In the genomic region with DNA sequence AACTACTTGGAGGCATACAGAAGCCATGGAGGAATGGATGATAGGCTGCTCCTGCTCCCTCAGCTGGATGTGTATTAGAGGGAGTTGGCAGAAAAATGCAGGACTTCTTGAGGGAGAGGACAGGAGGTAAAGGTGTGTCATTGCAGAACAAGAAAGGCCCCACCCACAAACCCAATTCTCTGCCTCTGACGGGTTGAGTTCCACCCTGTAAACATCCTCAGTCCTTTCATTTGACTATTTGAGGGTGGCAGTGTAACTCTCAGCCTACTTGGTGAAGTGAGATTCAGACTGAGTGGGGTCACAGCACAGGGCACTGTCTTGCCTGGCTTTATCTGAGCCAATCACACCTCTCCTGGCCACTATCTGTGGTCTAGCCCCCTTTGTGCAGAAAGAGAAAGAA, we compare ENCODE assay signal across 22 cellular contexts. TPM values are rescaled to one million over a fixed set of nuclear protein-coding genes. Genes with fewer than 3 reads are reported as not detected.
DNase-seq lines count a peak whose midpoint lies in the region; ATAC-seq and TF ChIP-seq lines count a peak whose summit lies in the region.
"Had no signal": no experiment of that assay in that cellular context is flagged by ENCODE, and none has a peak within 500 bp of the region (broad histone marks: within the 10 kb centered on the region; RNA-seq: fewer than 3 reads in every experiment).

A gene with protein sequence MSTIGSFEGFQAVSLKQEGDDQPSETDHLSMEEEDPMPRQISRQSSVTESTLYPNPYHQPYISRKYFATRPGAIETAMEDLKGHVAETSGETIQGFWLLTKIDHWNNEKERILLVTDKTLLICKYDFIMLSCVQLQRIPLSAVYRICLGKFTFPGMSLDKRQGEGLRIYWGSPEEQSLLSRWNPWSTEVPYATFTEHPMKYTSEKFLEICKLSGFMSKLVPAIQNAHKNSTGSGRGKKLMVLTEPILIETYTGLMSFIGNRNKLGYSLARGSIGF (plus strand): TSS at position 265 of the 400 bp plus-strand sequence. CDS start 35,414 bp downstream, outside the sequence.

- H4K20me1 ChIP-seq in mammary epithelial cell (ENCODE audit: insufficient read depth, low read length) (no peaks in the 10 kb centered on the region), GM23248 (ENCODE audit: insufficient read depth) (no peaks in the 10 kb centered on the region)

- peaks cover 7% of the 10 kb centered on the region for H3K4me1 ChIP-seq in mammary epithelial cell (ENCODE audit: insufficient read depth, low read length)
- H3K4me1 ChIP-seq in colonic mucosa: no peaks in the 10 kb centered on the region
- H3K4me1 ChIP-seq in naive thymus-derived CD4-positive, alpha-beta T cell (ENCODE audit: control insufficient read depth in 2 of 2, insufficient read depth in 2 of 2, low read length in 2 of 2): peaks cover 0 to 5% of the 10 kb centered on the region in 2 donors
- H3K4me1 ChIP-seq in vagina: no peaks in the 10 kb centered on the region
- no peaks in the 10 kb centered on the region for H3K4me1 ChIP-seq in GM23248 (ENCODE audit: insufficient read depth)
- H3K4me1 ChIP-seq: heart right ventricle, prostate gland had no signal

- no peak within 1 kb of the TSS for H3K4me3 Mint-ChIP-seq in MCF 10A (ENCODE audit: unreplicated experiment)
- H3K4me3 Mint-ChIP-seq in naive thymus-derived CD4-positive, alpha-beta T cell: peak within 1 kb of the TSS in 7 of 10 donors; percentile 36 to 52 (median 42)
- H3K4me3 Mint-ChIP-seq: dendritic cell treated with granulocyte-macrophage colony-stimulating factor and Interleukin-4, amounts not matched to agents 40 ng/mL and 50 ng/mL, for 4 days; neural crest cell; stimulated activated effector memory CD8-positive, alpha-beta T cell treated with anti-CD3 and anti-CD28 coated beads, Interleukin-12 subunit alpha, Interleukin-12 subunit beta, amount 100 ng/mL, for 72 hours had no signal

- DNase-seq in MCF 10A (ENCODE audit: unreplicated experiment): peak; percentile 1
- no peak for DNase-seq in mammary epithelial cell
- DNase-seq in colonic mucosa: peak; percentile 45
- DNase-seq in naive thymus-derived CD4-positive, alpha-beta T cell: peak in 4 of 9 donors; percentile 9 to 31 (median 17)
- DNase-seq in vagina (ENCODE audit: extremely low spot score in 2 of 2): no peak
- no peak for DNase-seq in GM23248
- DNase-seq in NCI-H187 treated with DMSO at 0.1 percent for 48 hours (lab: John Stamatoyannopoulos, UW): no peak
- DNase-seq: activated CD4-positive, alpha-beta T cell treated with anti-CD3 and anti-CD28 coated beads for 1 hour; activated gamma-delta T cell treated with Interleukin-2 at 50 U/mL for 16 hours; amygdala; DMS79 treated with DMSO at 0.1 percent for 48 hours; heart right ventricle; KG1; NCI-H1694; small intestine; stimulated activated CD4-positive, alpha-beta T cell treated with anti-CD3 and anti-CD28 coated beads, Interleukin-2, amount 100 ng/mL, for 24 hours had no signal

- H3K27me3 ChIP-seq in mammary epithelial cell (ENCODE audit: insufficient read depth, low read length) (peaks cover 2% of the 10 kb centered on the region), colonic mucosa (no peaks in the 10 kb centered on the region), vagina (no peaks in the 10 kb centered on the region), GM23248 (replicated peaks; ENCODE audit: insufficient read depth) (no peaks in the 10 kb centered on the region)
- no peaks in the 10 kb centered on the region for H3K27me3 ChIP-seq in naive thymus-derived CD4-positive, alpha-beta T cell (ENCODE audit: control insufficient read depth in 2 of 2, insufficient read depth in 2 of 2, low read length in 2 of 2)
- H3K27me3 ChIP-seq: heart right ventricle had no signal

- no peaks in the 10 kb centered on the region for H3K9me3 Mint-ChIP-seq in MCF 10A (ENCODE audit: unreplicated experiment)
- peaks cover 0 to 1% (median 0%) of the 10 kb centered on the region in 11 donors for H3K9me3 Mint-ChIP-seq in naive thymus-derived CD4-positive, alpha-beta T cell
- H3K9me3 Mint-ChIP-seq: dendritic cell treated with granulocyte-macrophage colony-stimulating factor and Interleukin-4, amounts not matched to agents 40 ng/mL and 50 ng/mL, for 4 days; neural crest cell; stimulated activated effector memory CD8-positive, alpha-beta T cell treated with anti-CD3 and anti-CD28 coated beads, Interleukin-12 subunit alpha, Interleukin-12 subunit beta, amount 100 ng/mL, for 72 hours had no signal

- TF ChIP-seq CTCF in MCF 10A (IDR thresholded peaks at IDR 0.05; ENCODE audit: unreplicated experiment) (no peak), mammary epithelial cell (conservative IDR thresholded peaks at IDR 0.05 in 1 of 2, IDR thresholded peaks at IDR 0.05 in 1 of 2; ENCODE audit: extremely low read depth in 1 of 2, insufficient read depth in 1 of 2, low read depth in 1 of 2, low read length in 2 of 2) (no peak), colonic mucosa (IDR thresholded peaks at IDR 0.05) (no peak), vagina (IDR thresholded peaks at IDR 0.05) (no peak)

- CTCF ChIA-PET in MCF 10A (lab: Yijun Ruan, JAX): no interaction called here
- CTCF ChIA-PET in mammary epithelial cell (lab: Charles Lee; ENCODE audit: low non-redundant PET): no interaction called here
- CTCF ChIA-PET in naive thymus-derived CD4-positive, alpha-beta T cell (lab: Charles Lee): no interaction called here

- H3K9ac ChIP-seq in mammary epithelial cell (ENCODE audit: insufficient read depth, low read length) (no peak within 1 kb of the TSS), colonic mucosa (ENCODE audit: low read depth in 2 of 2, low read length in 2 of 2) (no peak within 1 kb of the TSS), GM23248 (no peak within 1 kb of the TSS)

- intact Hi-C loops in MCF 10A (cut with micrococcal nuclease) (no loop called here), mammary epithelial cell (cut with micrococcal nuclease) (no loop called here), colonic mucosa (cut with DNase I) (no loop called here), vagina (cut with DNase I) (no loop called here)
- intact Hi-C loops in naive thymus-derived CD4-positive, alpha-beta T cell (cut with micrococcal nuclease): no loop called here

- no peaks in the 10 kb centered on the region for H3K36me3 Mint-ChIP-seq in MCF 10A (ENCODE audit: insufficient read depth, unreplicated experiment)
- H3K36me3 Mint-ChIP-seq in naive thymus-derived CD4-positive, alpha-beta T cell: peaks cover 0 to 1% (median 0%) of the 10 kb centered on the region in 5 donors
- H3K36me3 Mint-ChIP-seq: stimulated activated effector memory CD8-positive, alpha-beta T cell treated with anti-CD3 and anti-CD28 coated beads, Interleukin-12 subunit alpha, Interleukin-12 subunit beta, amount 100 ng/mL, for 72 hours had no signal

- H3K9me2 ChIP-seq in GM23248 (ENCODE audit: insufficient read depth): no peaks in the 10 kb centered on the region

- WGBS in mammary epithelial cell (ENCODE audit: low coverage, missing lambda C conversion rate): 73% methylated on average over 1 of the region's 1 CpG
- 85 to 89% methylated on average over 1 of the region's 1 CpG for WGBS in GM23248 (ENCODE audit: low coverage in 1 of 2, low lambda C conversion rate in 2 of 2, missing lambda C conversion rate in 2 of 2), 2 experiments

- no peaks in the 10 kb centered on the region for H3K4me1 Mint-ChIP-seq in MCF 10A (ENCODE audit: insufficient read depth, unreplicated experiment)
- H3K4me1 Mint-ChIP-seq in naive thymus-derived CD4-positive, alpha-beta T cell: peaks cover 9 to 26% (median 18%) of the 10 kb centered on the region in 7 donors

- no peaks in the 10 kb centered on the region for H3K36me3 ChIP-seq in mammary epithelial cell (ENCODE audit: insufficient read depth, low read length)
- no peaks in the 10 kb centered on the region for H3K36me3 ChIP-seq in colonic mucosa
- no peaks in the 10 kb centered on the region for H3K36me3 ChIP-seq in naive thymus-derived CD4-positive, alpha-beta T cell (ENCODE audit: control insufficient read depth in 2 of 3, insufficient read depth in 3 of 3, low read length in 3 of 3)
- no peaks in the 10 kb centered on the region for H3K36me3 ChIP-seq in vagina
- H3K36me3 ChIP-seq in GM23248 (ENCODE audit: low read depth): no peaks in the 10 kb centered on the region
- H3K36me3 ChIP-seq: heart right ventricle, prostate gland had no signal

- H3F3A ChIP-seq in GM23248 (ENCODE audit: insufficient read depth): no peaks in the 10 kb centered on the region

- H3K27ac ChIP-seq in mammary epithelial cell (ENCODE audit: insufficient read depth, low read depth, low read length) (no peak within 1 kb of the TSS), colonic mucosa (no peak within 1 kb of the TSS), vagina (no peak within 1 kb of the TSS), GM23248 (no peak within 1 kb of the TSS)
- no peak within 1 kb of the TSS for H3K27ac ChIP-seq in naive thymus-derived CD4-positive, alpha-beta T cell (ENCODE audit: low read depth, low read length)
- H3K27ac ChIP-seq: heart right ventricle, prostate gland had no signal

- POLR2A ChIA-PET in MCF 10A (lab: Yijun Ruan, JAX): no interaction called here
- POLR2A ChIA-PET in naive thymus-derived CD4-positive, alpha-beta T cell (lab: Charles Lee): no interaction called here

- dilution Hi-C loops in mammary epithelial cell (cut with HindIII; ENCODE audit: low sequenced_read_pairs): no loop called here

- H3K4me2 ChIP-seq in mammary epithelial cell (ENCODE audit: insufficient read depth, low read depth, low read length) (no peak within 1 kb of the TSS), GM23248 (ENCODE audit: unreplicated experiment) (no peak within 1 kb of the TSS)

- no TSS peak for BruUV-seq in MCF 10A (replicated peaks; lab: Mats Ljungman, UMichigan)
- no TSS peak for BruUV-seq in mammary epithelial cell (replicated peaks; lab: Mats Ljungman, UMichigan)

- no peak within 1 kb of the TSS for H3K27ac Mint-ChIP-seq in MCF 10A (ENCODE audit: low read depth, unreplicated experiment)
- peak within 1 kb of the TSS in 8 of 9 donors; percentile 26 to 86 (median 66) for H3K27ac Mint-ChIP-seq in naive thymus-derived CD4-positive, alpha-beta T cell
- H3K27ac Mint-ChIP-seq: dendritic cell treated with granulocyte-macrophage colony-stimulating factor and Interleukin-4, amounts not matched to agents 40 ng/mL and 50 ng/mL, for 4 days; stimulated activated effector memory CD8-positive, alpha-beta T cell treated with anti-CD3 and anti-CD28 coated beads, Interleukin-12 subunit alpha, Interleukin-12 subunit beta, amount 100 ng/mL, for 72 hours had no signal

- no peaks in the 10 kb centered on the region for H3K9me3 ChIP-seq in mammary epithelial cell (replicated peaks; ENCODE audit: insufficient read depth, low read length)
- no peaks in the 10 kb centered on the region for H3K9me3 ChIP-seq in colonic mucosa
- no peaks in the 10 kb centered on the region for H3K9me3 ChIP-seq in naive thymus-derived CD4-positive, alpha-beta T cell (ENCODE audit: control insufficient read depth in 2 of 3, low read length in 3 of 3)
- no peaks in the 10 kb centered on the region for H3K9me3 ChIP-seq in vagina
- no peaks in the 10 kb centered on the region for H3K9me3 ChIP-seq in GM23248 (ENCODE audit: low read depth)
- H3K9me3 ChIP-seq: heart right ventricle, prostate gland had no signal

- no peak for TF ChIP-seq POLR2A in vagina (IDR thresholded peaks at IDR 0.05)

- ATAC-seq in naive thymus-derived CD4-positive, alpha-beta T cell: peak; percentile 29
- ATAC-seq in GM18502 (IDR thresholded peaks at IDR 0.05; ENCODE audit: poor library complexity, unreplicated experiment): no peak
- ATAC-seq: GM12878; heart right ventricle; stimulated activated effector memory CD8-positive, alpha-beta T cell treated with anti-CD3 and anti-CD28 coated beads, Interleukin-12 subunit alpha, Interleukin-12 subunit beta, amount 100 ng/mL, for 72 hours had no signal

- H2AFZ ChIP-seq in mammary epithelial cell (ENCODE audit: low read depth, low read length) (no peak within 1 kb of the TSS), GM23248 (no peak within 1 kb of the TSS)

- in situ Hi-C loops in mammary epithelial cell (cut with MboI; ENCODE audit: low sequenced_read_pairs in 2 of 2): no loop called here
- in situ Hi-C loops in GM23248 (cut with MboI): no loop called here

- H3K4me3 ChIP-seq in mammary epithelial cell (replicated peaks in 1 of 3; ENCODE audit: insufficient read depth in 1 of 3, low read depth in 2 of 3, low read length in 3 of 3): no peak within 1 kb of the TSS
- no peak within 1 kb of the TSS for H3K4me3 ChIP-seq in colonic mucosa
- no peak within 1 kb of the TSS for H3K4me3 ChIP-seq in naive thymus-derived CD4-positive, alpha-beta T cell (ENCODE audit: low read length)
- peak within 1 kb of the TSS in 1 of 2 donors; percentile 15 for H3K4me3 ChIP-seq in vagina
- H3K4me3 ChIP-seq in GM23248: no peak within 1 kb of the TSS
- H3K4me3 ChIP-seq: GM12878, heart right ventricle, prostate gland had no signal

- no peaks in the 10 kb centered on the region for H3K27me3 Mint-ChIP-seq in MCF 10A (ENCODE audit: insufficient read depth, unreplicated experiment)
- peaks cover 0 to 2% (median 0%) of the 10 kb centered on the region in 5 donors for H3K27me3 Mint-ChIP-seq in naive thymus-derived CD4-positive, alpha-beta T cell
- H3K27me3 Mint-ChIP-seq: dendritic cell treated with granulocyte-macrophage colony-stimulating factor and Interleukin-4, amounts not matched to agents 40 ng/mL and 50 ng/mL, for 4 days had no signal

- H3K79me2 ChIP-seq in mammary epithelial cell (ENCODE audit: insufficient read depth, low read length) (no peaks in the 10 kb centered on the region), GM23248 (ENCODE audit: insufficient read depth) (no peaks in the 10 kb centered on the region)

RNA-seq across cellular contexts. Expression of the gene that starts here (rescaled TPM):
- total RNA-seq in MCF 10A (2022) (1.5 and 2.0 TPM in 2 replicates), mammary epithelial cell (1 to 10 TPM in 1 of 2 donors, under 1 TPM in 1; 0.73 to 3.0 TPM), colonic mucosa (1 to 10 TPM; 1.1 to 1.8 TPM), vagina (21.6 TPM)
- polyA plus RNA-seq in mammary epithelial cell (1.00 TPM), GM23248 (2016; fragmentation: Nextera tagmentation; extraction: Ambion mirVana) (not detected in 2 replicates)
- not detected for polyA minus RNA-seq in mammary epithelial cell
- total RNA-seq in naive thymus-derived CD4-positive, alpha-beta T cell: 1 to 10 TPM in 4 of 5 experiments, under 1 TPM in 1; 0.13 to 5.4 (median 3.3) TPM
- polyA plus RNA-seq in naive thymus-derived CD4-positive, alpha-beta T cell: under 1 TPM; 0.16 to 0.45 TPM
- total RNA-seq in GM23248 (2014; rRNA removed; shearing (Covaris generic)): not detected in 2 replicates

Comparison
In these comparisons a context has a peak if more than half of its experiments do, and no peak if none do; other contexts are left out.
1. DNase-seq: peak in MCF 10A (single experiment) and colonic mucosa (single experiment); none in mammary epithelial cell (single experiment), vagina (0 of 2), GM23248 (single experiment) and NCI-H187 treated with DMSO at 0.1 percent for 48 hours (single experiment).